8 cellular contexts compared by ENCODE assay signal in genomic region chr9:137070906-137071275, GRCh38. TPM values are rescaled to one million over a fixed set of nuclear protein-coding genes. Genes with fewer than 3 reads are reported as not detected.
DNase-seq lines count a peak whose midpoint lies in the region; ATAC-seq, FAIRE-seq and TF ChIP-seq lines count a peak whose summit lies in the region.

No MANE protein-coding gene starts in this region.

- H3K36me3 ChIP-seq in DND-41 (ENCODE audit: insufficient read depth, low read length) = peaks cover 8% of the 10 kb centered on the region
- H3K36me3 ChIP-seq in SJSA1 = peaks cover 7% of the 10 kb centered on the region; the same call in 1 of the 2 replicates
- no peaks in the 10 kb centered on the region for H3K36me3 ChIP-seq in esophagus squamous epithelium
- no peaks in the 10 kb centered on the region for H3K36me3 ChIP-seq in neuron (ENCODE audit: insufficient read depth, low read length)

- no peak for ATAC-seq in DND-41 (ENCODE audit: insufficient read depth, low read depth)
- peak; percentile 11 for ATAC-seq in HG02870 (IDR thresholded peaks at IDR 0.05; ENCODE audit: unreplicated experiment)

- H3K27me3 ChIP-seq in DND-41 (ENCODE audit: insufficient read depth, low read length, poor library complexity) (no peaks in the 10 kb centered on the region), SJSA1 (replicated peaks) (no peaks in the 10 kb centered on the region), esophagus squamous epithelium (peaks cover 0 to 23% (median 0%) of the 10 kb centered on the region in 4 donors), neuron (ENCODE audit: insufficient read depth, low read length) (peaks cover 17% of the 10 kb centered on the region)

- WGBS in esophagus squamous epithelium, 2 donors = 17 to 20% methylated on average over 5 of the region's 6 CpGs

- no peak for TF ChIP-seq CTCF in DND-41 (IDR thresholded peaks at IDR 0.05; ENCODE audit: borderline replicate concordance, extremely low read depth, low read length, poor library complexity, severe bottlenecking)
- peak in 1 of 6 experiments; percentile 26 for TF ChIP-seq CTCF in esophagus squamous epithelium (IDR thresholded peaks at IDR 0.05)

- DNase-seq in DND-41 (no peak), SJSA1 (ENCODE audit: low read depth in 1 of 2, low spot score in 2 of 2) (no peak), esophagus squamous epithelium (lab: John Stamatoyannopoulos, UW) (no peak), H54 (ENCODE audit: insufficient read length, low spot score) (no peak), SIG-M5 treated with dmso at 0.1 percent for 504 hours (lab: John Stamatoyannopoulos, UW; ENCODE audit: unreplicated experiment) (no peak), NCI-H510A treated with DMSO at 0.1 percent for 48 hours (lab: John Stamatoyannopoulos, UW) (no peak)

- H3K4me1 ChIP-seq in DND-41 (ENCODE audit: insufficient read depth, low read length) (peaks cover 37% of the 10 kb centered on the region), SJSA1 (replicated peaks) (peaks cover 34% of the 10 kb centered on the region), esophagus squamous epithelium (peaks cover 29 to 52% (median 31%) of the 10 kb centered on the region in 3 donors), neuron (ENCODE audit: insufficient read depth, low read length) (peaks cover 22% of the 10 kb centered on the region)

- H3K4me2 ChIP-seq in DND-41 (ENCODE audit: insufficient read depth, low read length) = peak overlapping the region; percentile 97

- TF ChIP-seq POLR2A in esophagus squamous epithelium (IDR thresholded peaks at IDR 0.05) (no peak), H54 (IDR thresholded peaks at IDR 0.05; ENCODE audit: low read depth, low read length) (no peak)

- H2AFZ ChIP-seq in DND-41 (ENCODE audit: low read depth, low read length) = peak overlapping the region; percentile 62
- peak overlapping the region; percentile 33 for H2AFZ ChIP-seq in neuron (ENCODE audit: low read depth, low read length)

- H3K79me2 ChIP-seq in DND-41 (ENCODE audit: insufficient read depth, low read length) = peaks cover 16% of the 10 kb centered on the region

- FAIRE-seq in H54 (lab: Jason Lieb, UNC) = no peak

- H3K9me3 ChIP-seq in DND-41 (ENCODE audit: insufficient read depth, low read length, severe bottlenecking) (no peaks in the 10 kb centered on the region), SJSA1 (replicated peaks) (0 out of 2 replicates have a peak, but pooled peaks cover 3% of the 10 kb centered on the region), esophagus squamous epithelium (no peaks in the 10 kb centered on the region), neuron (ENCODE audit: low read length) (no peaks in the 10 kb centered on the region)

- H3K27ac ChIP-seq in DND-41 (ENCODE audit: low read length) = peak overlapping the region; percentile 32
- H3K27ac ChIP-seq in SJSA1 = no peak overlapping the region
- peak overlapping the region; percentile 51 to 84 (median 73) for H3K27ac ChIP-seq in esophagus squamous epithelium

- H3K4me3 ChIP-seq in DND-41 (ENCODE audit: low read depth in 1 of 2, low read length in 2 of 2) (peak overlapping the region; percentile 9 to 76; a peak in 3 of 4 replicates), SJSA1 (peak overlapping the region; percentile 70), esophagus squamous epithelium (peak overlapping the region; percentile 34 to 79 (median 50)), neuron (ENCODE audit: low read length) (peak overlapping the region; percentile 68)

- H3K9ac ChIP-seq in DND-41 (ENCODE audit: low read depth, low read length) = peak overlapping the region; percentile 60

- intact Hi-C loops in esophagus squamous epithelium (cut with DNase I) = no loop called here

- H4K20me1 ChIP-seq in DND-41 (ENCODE audit: insufficient read depth, low read length) = peaks cover 29% of the 10 kb centered on the region

RNA-seq across cellular contexts. Expression of gene SAPCD2, which starts 0.5 kb away (rescaled TPM):
- 21.5 and 24.9 TPM in 2 replicates for total RNA-seq in SJSA1 (2014; rRNA removed; shearing (Covaris generic))
- total RNA-seq in esophagus squamous epithelium = 10 to 100 TPM in 3 of 4 donors, 1 to 10 TPM in 1; 8.2 to 21.2 (median 14.7) TPM

RNA-seq across cellular contexts. Expression of gene UAP1L1, which starts 6.4 kb away (rescaled TPM):
- total RNA-seq in SJSA1 (2014; rRNA removed; shearing (Covaris generic)) = 3.4 and 5.6 TPM in 2 replicates
- 1 to 10 TPM; 2.2 to 4.7 (median 3.7) TPM for total RNA-seq in esophagus squamous epithelium

RNA-seq across cellular contexts. Expression of gene MAN1B1, which starts 15.9 kb away (rescaled TPM):
- total RNA-seq in SJSA1 (2014; rRNA removed; shearing (Covaris generic)) = 51.8 and 64.4 TPM in 2 replicates
- total RNA-seq in esophagus squamous epithelium = 10 to 100 TPM; 25.6 to 50.9 (median 39.4) TPM

RNA-seq across cellular contexts. Expression of gene ENTPD2, which starts 17.0 kb away (rescaled TPM):
- total RNA-seq in SJSA1 (2014; rRNA removed; shearing (Covaris generic)) = not detected in 2 replicates
- total RNA-seq in esophagus squamous epithelium = 1 to 10 TPM in 2 of 4 donors, under 1 TPM in 2; 0.47 to 1.3 (median 0.86) TPM

RNA-seq across cellular contexts. Expression of gene NPDC1, which starts 24.9 kb away (rescaled TPM):
- not detected in 2 replicates for total RNA-seq in SJSA1 (2014; rRNA removed; shearing (Covaris generic))
- 10 to 100 TPM; 11.9 to 45.2 (median 20.3) TPM for total RNA-seq in esophagus squamous epithelium
